Comparison of ENCODE assay signal across 8 cellular contexts in genomic region chr6:159633196-159633595, GRCh38. TPM values are rescaled to one million over a fixed set of nuclear protein-coding genes. Genes with fewer than 3 reads are reported as not detected.
DNase-seq lines count a peak whose midpoint lies in the region; ATAC-seq, FAIRE-seq and TF ChIP-seq lines count a peak whose summit lies in the region.

No MANE protein-coding gene starts in this region.

- no peaks in the 10 kb centered on the region for H3K23me2 ChIP-seq in H1 (ENCODE audit: low read depth, low read length)

- H3F3A ChIP-seq in smooth muscle cell (ENCODE audit: low read depth): no peaks in the 10 kb centered on the region

- TF ChIP-seq RAD21 in H1 (IDR thresholded peaks at IDR 0.05 in 1 of 2, conservative IDR thresholded peaks at IDR 0.05 in 1 of 2; ENCODE audit: low read depth in 2 of 2, low read length in 2 of 2): peak in 1 of 2 experiments; percentile 24; a peak in 2 of 4 replicates

- H3K4me1 ChIP-seq in H1 (replicated peaks in 1 of 4; ENCODE audit: control insufficient read depth in 3 of 4, insufficient read depth in 4 of 4, low read length in 3 of 4): no peaks in the 10 kb centered on the region; a peak in 1 of 7 replicates
- H3K4me1 ChIP-seq in smooth muscle cell (ENCODE audit: low read depth): no peaks in the 10 kb centered on the region

- H3K9me3 ChIP-seq in H1 (ENCODE audit: insufficient read depth in 2 of 2, low read depth in 1 of 2, low read length in 1 of 2) (peaks cover 17 to 40% of the 10 kb centered on the region in 2 experiments), smooth muscle cell (replicated peaks; ENCODE audit: low read depth) (no peaks in the 10 kb centered on the region)

- H3K14ac ChIP-seq in H1 (ENCODE audit: insufficient read length): no peak overlapping the region

- peaks cover 2% of the 10 kb centered on the region for H3K9me3 Mint-ChIP-seq in activated naive CD4-positive, alpha-beta T cell treated with anti-CD3 and anti-CD28 coated beads for 36 hours

- H3K27me3 Mint-ChIP-seq in activated naive CD4-positive, alpha-beta T cell treated with anti-CD3 and anti-CD28 coated beads for 36 hours (ENCODE audit: low read depth): no peaks in the 10 kb centered on the region

- H3K36me3 ChIP-seq in H1 (ENCODE audit: control insufficient read depth in 2 of 4, insufficient read depth in 4 of 4, low read length in 3 of 4) (no peaks in the 10 kb centered on the region), smooth muscle cell (ENCODE audit: low read depth) (no peaks in the 10 kb centered on the region)

- H2BK5ac ChIP-seq in H1 (ENCODE audit: low read depth, low read length): no peak overlapping the region

- no peak overlapping the region for H4K5ac ChIP-seq in H1 (ENCODE audit: insufficient read length, low read depth, low read length)

- H3K27ac Mint-ChIP-seq in activated naive CD4-positive, alpha-beta T cell treated with anti-CD3 and anti-CD28 coated beads for 36 hours: no peak overlapping the region

- no peak overlapping the region for H3K4me3 Mint-ChIP-seq in activated naive CD4-positive, alpha-beta T cell treated with anti-CD3 and anti-CD28 coated beads for 36 hours

- ATAC-seq in GM21367 (IDR thresholded peaks at IDR 0.05; ENCODE audit: unreplicated experiment) (no peak), HG02840 (IDR thresholded peaks at IDR 0.05; ENCODE audit: low FRiP score, unreplicated experiment) (no peak)

- TF ChIP-seq CTCF in H1 (IDR thresholded peaks at IDR 0.05; ENCODE audit: control extremely low read depth in 1 of 3, insufficient read depth in 1 of 3, low read depth in 1 of 3, low read length in 3 of 3) (peak; percentile 13 to 50 (median 43)), smooth muscle cell (IDR thresholded peaks at IDR 0.05; ENCODE audit: borderline replicate concordance, insufficient read depth, poor library complexity, severe bottlenecking) (peak; percentile 40)

- H2AFZ ChIP-seq in H1 (ENCODE audit: low read length): no peak overlapping the region
- no peak overlapping the region for H2AFZ ChIP-seq in smooth muscle cell (ENCODE audit: low read depth)

- H2BK15ac ChIP-seq in H1 (ENCODE audit: low read length): no peak overlapping the region

- H2BK20ac ChIP-seq in H1 (ENCODE audit: low read length): no peak overlapping the region

- H4K8ac ChIP-seq in H1 (ENCODE audit: extremely low read depth, insufficient read depth, low read length): no peak overlapping the region

- H3K18ac ChIP-seq in H1 (ENCODE audit: extremely low read depth, low read length): no peak overlapping the region

- intact Hi-C loops in activated naive CD4-positive, alpha-beta T cell treated with anti-CD3 and anti-CD28 coated beads for 36 hours (cut with micrococcal nuclease): no loop called here

- TF ChIP-seq EP300 in H1 (IDR thresholded peaks at IDR 0.05; ENCODE audit: borderline replicate concordance in 1 of 2, low read depth in 2 of 2, low read length in 2 of 2): no peak

- H2BK12ac ChIP-seq in H1 (ENCODE audit: low read depth, low read length): no peak overlapping the region

- H3K27me3 ChIP-seq in H1 (replicated peaks in 1 of 4; ENCODE audit: control insufficient read depth in 3 of 4, extremely low read depth in 1 of 4, insufficient read depth in 3 of 4, low read length in 3 of 4) (no peaks in the 10 kb centered on the region), smooth muscle cell (ENCODE audit: low read depth) (no peaks in the 10 kb centered on the region)

- no peaks in the 10 kb centered on the region for H3K4me1 Mint-ChIP-seq in activated naive CD4-positive, alpha-beta T cell treated with anti-CD3 and anti-CD28 coated beads for 36 hours (ENCODE audit: low read depth)

- no peak overlapping the region for H4K91ac ChIP-seq in H1 (replicated peaks; ENCODE audit: insufficient read length, low read length)

- no peaks in the 10 kb centered on the region for H3K79me1 ChIP-seq in H1 (ENCODE audit: low read depth, low read length)

- FAIRE-seq in H1 (lab: Jason Lieb, UNC): peak; percentile 48

- no peaks in the 10 kb centered on the region for H3K36me3 Mint-ChIP-seq in activated naive CD4-positive, alpha-beta T cell treated with anti-CD3 and anti-CD28 coated beads for 36 hours (ENCODE audit: low read depth)

- H3K4me2 ChIP-seq in H1 (ENCODE audit: insufficient read depth in 1 of 2, low read depth in 2 of 2, low read length in 2 of 2): no peak overlapping the region
- no peak overlapping the region for H3K4me2 ChIP-seq in smooth muscle cell

- DNase-seq in activated naive CD4-positive, alpha-beta T cell treated with anti-CD3 and anti-CD28 coated beads for 36 hours: peak; percentile 29
- DNase-seq in activated naive CD4-positive, alpha-beta T cell treated with anti-CD3 and anti-CD28 coated beads, Interleukin-2, amount 50 U/mL, for 16 hours: no peak
- DNase-seq in M059J (ENCODE audit: low read depth) (peak; percentile 26), H1 (ENCODE audit: low read depth in 1 of 2, low spot score in 2 of 2) (peak in 1 of 2 experiments; percentile 47), smooth muscle cell (lab: John Stamatoyannopoulos, UW; ENCODE audit: unreplicated experiment) (no peak), midbrain (lab: John Stamatoyannopoulos, UW) (no peak)

- H2AK5ac ChIP-seq in H1 (ENCODE audit: low read depth, low read length): no peak overlapping the region

- CTCF ChIA-PET in activated naive CD4-positive, alpha-beta T cell treated with anti-CD3 and anti-CD28 coated beads for 36 hours (lab: Charles Lee): interaction anchor here (0.6 to 2.6 kb wide), 6 partner anchors 10 to 1737 kb away, joined by 3 to 18 read pairs (median 6); no protein-coding TSS in a partner anchor
- CTCF ChIA-PET in H1 (lab: Charles Lee; ENCODE audit: partially characterized antibody): interaction anchor here (0.7 to 1.6 kb wide), 10 partner anchors 12 to 434 kb away, joined by 3 to 6 read pairs (median 3); no protein-coding TSS in a partner anchor

- no peak overlapping the region for H3K23ac ChIP-seq in H1 (ENCODE audit: insufficient read length)

- no peak overlapping the region for H3K9ac ChIP-seq in H1 (replicated peaks in 1 of 4; ENCODE audit: extremely low read depth in 1 of 4, low read depth in 3 of 4, low read length in 3 of 4)
- no peak overlapping the region for H3K9ac ChIP-seq in smooth muscle cell (ENCODE audit: low read depth)

- H3K27ac ChIP-seq in H1 (ENCODE audit: low read depth, low read length) (no peak overlapping the region), smooth muscle cell (ENCODE audit: low read depth) (no peak overlapping the region)

- no peak overlapping the region for H3K4ac ChIP-seq in H1 (replicated peaks; ENCODE audit: insufficient read length, low read depth, low read length)

- H3K56ac ChIP-seq in H1 (replicated peaks; ENCODE audit: insufficient read length, low read depth, low read length): no peak overlapping the region

- H3K79me2 ChIP-seq in H1 (ENCODE audit: control insufficient read depth in 1 of 2, insufficient read depth in 2 of 2, low read length in 2 of 2) (no peaks in the 10 kb centered on the region), smooth muscle cell (ENCODE audit: low read depth) (no peaks in the 10 kb centered on the region)

- POLR2A ChIA-PET in H1 (lab: Charles Lee; ENCODE audit: partially characterized antibody): no interaction called here

- H2BK120ac ChIP-seq in H1 (replicated peaks; ENCODE audit: low read depth, low read length): no peak overlapping the region

- WGBS in H1 (ENCODE audit: extremely low coverage in 1 of 2, insufficient coverage in 1 of 2, insufficient read length in 1 of 2, insufficient replicate concordance in 2 of 2, low coverage in 1 of 2, low lambda C conversion rate in 2 of 2, missing lambda C conversion rate in 1 of 2), 2 experiments: 82% methylated on average over 5 of the region's 5 CpGs; no CpG with 5 or more reads in 1 of the 2 experiments
- WGBS in smooth muscle cell (ENCODE audit: low lambda C conversion rate): 84% methylated on average over 5 of the region's 5 CpGs

- TF ChIP-seq POLR2A in H1 (IDR thresholded peaks at IDR 0.05; ENCODE audit: control extremely low read depth in 1 of 2, low read depth in 2 of 2, low read length in 2 of 2): no peak

- H3K4me3 ChIP-seq in H1 (ENCODE audit: extremely low read depth in 1 of 4, insufficient read depth in 2 of 4, low read depth in 3 of 4, low read length in 4 of 4) (no peak overlapping the region), smooth muscle cell (no peak overlapping the region)

- H4K20me1 ChIP-seq in H1 (replicated peaks in 1 of 2; ENCODE audit: control insufficient read depth in 1 of 2, insufficient read depth in 2 of 2, low read length in 2 of 2) (no peaks in the 10 kb centered on the region), smooth muscle cell (ENCODE audit: low read depth) (no peaks in the 10 kb centered on the region)

TF ChIP-seq in H1, 55 proteins besides CTCF, POLR2A, EP300 and RAD21:
- no peak for TF ChIP-seq SP1 (IDR thresholded peaks at IDR 0.05; ENCODE audit: low read depth, low read length)
- peak; percentile 96 for TF ChIP-seq TEAD4 (IDR thresholded peaks at IDR 0.05; ENCODE audit: low read depth, low read length)

RNA-seq across cellular contexts. Expression of gene SOD2, which starts 59.8 kb away (rescaled TPM):
- 100 to 1,000 TPM; 256 to 260 TPM for total RNA-seq in activated naive CD4-positive, alpha-beta T cell treated with anti-CD3 and anti-CD28 coated beads for 36 hours
- 73.2 and 108 TPM in 2 replicates for total RNA-seq in M059J (2014; rRNA removed; shearing (Covaris generic))
- total RNA-seq in H1 (2021; fragmentation: NEBNext Ultra II Directional; extraction: Animal tissue kit (Norgen Biotek cat#: 25700)): 88.7 and 96.9 TPM in 2 replicates
- polyA plus RNA-seq in H1 (2011; rRNA removed): 30.6 and 31.1 TPM in 2 replicates
- 44.2 TPM for polyA plus RNA-seq in H1 (2011; cell fraction: cytosol; rRNA removed)
- polyA plus RNA-seq in H1 (2011; cell fraction: nucleus; rRNA removed): 25.3 TPM
- polyA plus RNA-seq in H1 (2012, experiment 1 of 2): 72.3 to 80.7 TPM (median 75.0 TPM) in 4 replicates
- 10.8 TPM for polyA plus RNA-seq in H1 (2012, experiment 2 of 2)
- 30.9 TPM for polyA plus RNA-seq in H1 (2013, experiment 1 of 2)
- polyA plus RNA-seq in H1 (2013, experiment 2 of 2): 34.0 TPM
- 70.3 and 85.7 TPM in 2 replicates for polyA minus RNA-seq in H1 (2011; rRNA and poly(A)+ RNA removed)
- polyA minus RNA-seq in H1 (2011; cell fraction: cytosol; rRNA and poly(A)+ RNA removed): 63.2 TPM
- 28.4 TPM for polyA minus RNA-seq in H1 (2011; cell fraction: nucleus; rRNA and poly(A)+ RNA removed)
- total RNA-seq in smooth muscle cell: 68.4 and 69.4 TPM in 2 replicates
- polyA plus RNA-seq in smooth muscle cell: 53.2 and 72.0 TPM in 2 replicates

Comparison
In these comparisons a context has a peak if more than half of its experiments do, and no peak if none do; other contexts are left out.
1. DNase-seq: peak in activated naive CD4-positive, alpha-beta T cell treated with anti-CD3 and anti-CD28 coated beads for 36 hours (single experiment) and M059J (single experiment); none in activated naive CD4-positive, alpha-beta T cell treated with anti-CD3 and anti-CD28 coated beads, Interleukin-2, amount 50 U/mL, for 16 hours (single experiment), smooth muscle cell (single experiment) and midbrain (single experiment).